ENCODE assay signal across 8 cellular contexts in genomic region chr11:2305862-2306823, GRCh38. TPM values are rescaled to one million over a fixed set of nuclear protein-coding genes. Genes with fewer than 3 reads are reported as not detected.
DNase-seq lines count a peak whose midpoint lies in the region; ATAC-seq, FAIRE-seq and TF ChIP-seq lines count a peak whose summit lies in the region.
"Had no signal": no experiment of that assay in that cellular context is flagged by ENCODE, and none has a peak within 500 bp of the region (broad histone marks: within the 10 kb centered on the region; RNA-seq: fewer than 3 reads in every experiment).

No MANE protein-coding gene starts in this region.

- no TSS peak for BruUV-seq in HepG2 (replicated peaks; lab: Mats Ljungman, UMichigan)

- no peak for TF ChIP-seq EP300 in HepG2 (IDR thresholded peaks at IDR 0.05; ENCODE audit: low read depth in 2 of 2, low read length in 2 of 2)
- no peak for TF ChIP-seq EP300 in HepG2 (CRISPR knock-in tag; IDR thresholded peaks at IDR 0.05; ENCODE audit: borderline replicate concordance)

- H3K9me3 ChIP-seq in MG63 (no peaks in the 10 kb centered on the region), HepG2 (ENCODE audit: low read length) (no peaks in the 10 kb centered on the region)

- TF ChIP-seq POLR2A in HepG2 (IDR thresholded peaks at IDR 0.05; ENCODE audit: insufficient read depth in 1 of 2, low read depth in 2 of 2, low read length in 2 of 2) = no peak

- WGBS in HepG2 (ENCODE audit: low lambda C conversion rate) = 47% methylated on average over 14 of the region's 16 CpGs

- ATAC-seq in HepG2 (no peak), GM18498 (IDR thresholded peaks at IDR 0.05; ENCODE audit: unreplicated experiment) (no peak), GM18861 (IDR thresholded peaks at IDR 0.05; ENCODE audit: unreplicated experiment) (no peak), HG03280 (IDR thresholded peaks at IDR 0.05; ENCODE audit: unreplicated experiment) (no peak)

- intact Hi-C loops in HepG2 (cut with micrococcal nuclease; ENCODE audit: unreplicated experiment) = no loop called here

- H3K36me3 ChIP-seq in MG63 (no peaks in the 10 kb centered on the region), HepG2 (replicated peaks in 1 of 2; ENCODE audit: control insufficient read depth in 1 of 2, insufficient read depth in 2 of 2, low read length in 2 of 2) (no peaks in the 10 kb centered on the region)

- no peak for TF ChIP-seq RAD21 in HepG2 (CRISPR knock-in tag; IDR thresholded peaks at IDR 0.05)

- H3K27ac ChIP-seq in HepG2 (ENCODE audit: extremely low read length, insufficient read depth, low read length) (no peak overlapping the region), temporal lobe (ENCODE audit: low read depth, low read length) (peak overlapping the region; percentile 54)

- H3K4me3 ChIP-seq in MG63 (peak overlapping the region; percentile 11; the same call in 1 of the 2 replicates), astrocyte of the spinal cord (ENCODE audit: low read depth, low read length) (no peak overlapping the region), HepG2 (replicated peaks in 1 of 3; ENCODE audit: insufficient read depth in 1 of 3, low read depth in 2 of 3, low read length in 3 of 3) (no peak overlapping the region)

- FAIRE-seq in HepG2 (lab: Jason Lieb, UNC) = no peak

- H3K79me2 ChIP-seq in HepG2 (ENCODE audit: insufficient read depth, low read length) = no peaks in the 10 kb centered on the region

- CTCF ChIA-PET in HepG2 (lab: Yijun Ruan, JAX; ENCODE audit: low intra/inter-chr PET ratio, low total read pairs) = interaction anchor here (1.1 to 5.7 kb wide), 4 partner anchors 94 to 117 kb away, joined by 3 to 87 read pairs (median 4); partner anchors contain the start of gene TSSC4

- in situ Hi-C loops in astrocyte of the spinal cord (cut with HindIII; ENCODE audit: low sequenced_read_pairs) = no loop called here
- in situ Hi-C loops in HepG2 (cut with HindIII; ENCODE audit: extremely low pct_ligation_motif_present, low pct_unique_long_range_greater_than_20kb) = no loop called here

- H3K27me3 ChIP-seq in MG63 = no peaks in the 10 kb centered on the region
- peaks cover 2 to 17% of the 10 kb centered on the region in 2 experiments; a peak in 3 of 5 replicates for H3K27me3 ChIP-seq in HepG2 (ENCODE audit: control insufficient read depth in 1 of 2, insufficient read depth in 2 of 2, low read length in 2 of 2)

- no peaks in the 10 kb centered on the region for H4K20me1 ChIP-seq in HepG2 (ENCODE audit: insufficient read depth, low read length)

- H3K9ac ChIP-seq in HepG2 (ENCODE audit: insufficient read depth, low read depth, low read length) = no peak overlapping the region

- H3K4me1 ChIP-seq in HepG2 (ENCODE audit: insufficient read depth, low read length) = peaks cover 24% of the 10 kb centered on the region

- no peak overlapping the region for H2AFZ ChIP-seq in HepG2 (ENCODE audit: low read length)

- POLR2A ChIA-PET in HepG2 (lab: Yijun Ruan, JAX) = interaction anchor here (1.0 to 2.0 kb wide), 2 partner anchors 102 to 114 kb away, joined by 3 to 8 read pairs; no protein-coding TSS in a partner anchor

- no peak for TF ChIP-seq CTCF in astrocyte of the spinal cord (IDR thresholded peaks at IDR 0.05; ENCODE audit: low read depth, low read length)
- no peak for TF ChIP-seq CTCF in HepG2 (CRISPR knock-in tag; IDR thresholded peaks at IDR 0.05)

- H3K4me2 ChIP-seq in HepG2 (ENCODE audit: low read depth, low read length) = no peak overlapping the region

- DNase-seq in MG63 = peak; percentile 89
- DNase-seq in astrocyte of the spinal cord (ENCODE audit: low read depth, low spot score) = peak; percentile 79
- no peak for DNase-seq in HepG2 (ENCODE audit: low spot score)

TF ChIP-seq in HepG2, 621 proteins besides CTCF, POLR2A, EP300 and RAD21 (continues in another document):
- TF ChIP-seq ZFP1 (CRISPR knock-in tag; IDR thresholded peaks at IDR 0.05) (no peak), KLF16 (CRISPR knock-in tag; IDR thresholded peaks at IDR 0.05) (no peak), ZNF780A (CRISPR knock-in tag; IDR thresholded peaks at IDR 0.05) (no peak), PITX1 (CRISPR knock-in tag; IDR thresholded peaks at IDR 0.05) (no peak)

RNA-seq across cellular contexts. Expression of gene TSPAN32, which starts 4.3 kb away (rescaled TPM):
- total RNA-seq in MG63 (2014; rRNA removed; shearing (Covaris generic); ENCODE audit: low replicate concordance) = 4.3 and 6.0 TPM in 2 replicates
- total RNA-seq in HepG2 (2016; rRNA removed; fragmentation: Illumina TruSeq; extraction: Trizol) (0.09 TPM in 1 of 2 replicates, not detected in the other), temporal lobe (0.25 TPM)
- total RNA-seq in HepG2 (2016; cell fraction: cytosol; rRNA removed; fragmentation: Illumina TruSeq; extraction: Trizol; ENCODE audit: low read depth) = not detected in 2 replicates
- 0.24 TPM in 1 of 2 replicates, not detected in the other for total RNA-seq in HepG2 (2016; cell fraction: insoluble cytoplasmic fraction; rRNA removed; fragmentation: Illumina TruSeq; extraction: Trizol)
- not detected in 2 replicates for total RNA-seq in HepG2 (2016; cell fraction: membrane; rRNA removed; fragmentation: Illumina TruSeq; extraction: Trizol)
- 0.31 and 0.53 TPM in 2 replicates for total RNA-seq in HepG2 (2016; cell fraction: nucleus; rRNA removed; fragmentation: Illumina TruSeq; extraction: Trizol)
- 0.39 and 0.70 TPM in 2 replicates for polyA plus RNA-seq in HepG2 (2011; rRNA removed)
- 0.18 and 0.34 TPM in 2 replicates for polyA plus RNA-seq in HepG2 (2011; cell fraction: cytosol; rRNA removed)
- polyA plus RNA-seq in HepG2 (2011; cell fraction: nucleus; rRNA removed) = 2.2 and 7.0 TPM in 2 replicates
- 0.51 and 1.2 TPM in 2 replicates for polyA plus RNA-seq in HepG2 (2012)
- polyA plus RNA-seq in HepG2 (2016; cell fraction: cytosol; fragmentation: Illumina TruSeq; extraction: Trizol; ENCODE audit: low read depth) = not detected in 2 replicates
- not detected in 2 replicates for polyA plus RNA-seq in HepG2 (2016; cell fraction: insoluble cytoplasmic fraction; fragmentation: Illumina TruSeq; extraction: Trizol; ENCODE audit: low read depth)
- not detected in 2 replicates for polyA plus RNA-seq in HepG2 (2016; cell fraction: membrane; fragmentation: Illumina TruSeq; extraction: Trizol; ENCODE audit: low read depth)
- 0.19 and 0.56 TPM in 2 replicates for polyA plus RNA-seq in HepG2 (2016; cell fraction: nucleus; fragmentation: Illumina TruSeq; extraction: Trizol; ENCODE audit: insufficient read depth, low read depth)
- polyA minus RNA-seq in HepG2 (2011; rRNA and poly(A)+ RNA removed; ENCODE audit: low replicate concordance) = 0.07 and 1.3 TPM in 2 replicates
- polyA minus RNA-seq in HepG2 (2011; cell fraction: cytosol; rRNA and poly(A)+ RNA removed) = not detected in 2 replicates
- 0.90 TPM in 1 of 2 replicates, not detected in the other for polyA minus RNA-seq in HepG2 (2011; cell fraction: nucleus; rRNA and poly(A)+ RNA removed)
- total RNA-seq: renal cortical epithelial cell had no signal

RNA-seq across cellular contexts. Expression of gene C11orf21, which starts 4.4 kb away (rescaled TPM):
- total RNA-seq in MG63 (2014; rRNA removed; shearing (Covaris generic); ENCODE audit: low replicate concordance) = 8.4 and 18.1 TPM in 2 replicates
- total RNA-seq in HepG2 (2016; rRNA removed; fragmentation: Illumina TruSeq; extraction: Trizol) (not detected in 2 replicates), temporal lobe (0.25 TPM)
- total RNA-seq in HepG2 (2016; cell fraction: cytosol; rRNA removed; fragmentation: Illumina TruSeq; extraction: Trizol; ENCODE audit: low read depth) = not detected in 2 replicates
- total RNA-seq in HepG2 (2016; cell fraction: insoluble cytoplasmic fraction; rRNA removed; fragmentation: Illumina TruSeq; extraction: Trizol) = not detected in 2 replicates
- total RNA-seq in HepG2 (2016; cell fraction: membrane; rRNA removed; fragmentation: Illumina TruSeq; extraction: Trizol) = not detected in 2 replicates
- not detected in 2 replicates for total RNA-seq in HepG2 (2016; cell fraction: nucleus; rRNA removed; fragmentation: Illumina TruSeq; extraction: Trizol)
- 0.03 and 0.08 TPM in 2 replicates for polyA plus RNA-seq in HepG2 (2011; rRNA removed)
- 0.04 TPM in 1 of 2 replicates, not detected in the other for polyA plus RNA-seq in HepG2 (2011; cell fraction: cytosol; rRNA removed)
- 0.09 and 0.11 TPM in 2 replicates for polyA plus RNA-seq in HepG2 (2011; cell fraction: nucleus; rRNA removed)
- not detected in 2 replicates for polyA plus RNA-seq in HepG2 (2012)
- polyA plus RNA-seq in HepG2 (2016; cell fraction: cytosol; fragmentation: Illumina TruSeq; extraction: Trizol; ENCODE audit: low read depth) = not detected in 2 replicates
- polyA plus RNA-seq in HepG2 (2016; cell fraction: insoluble cytoplasmic fraction; fragmentation: Illumina TruSeq; extraction: Trizol; ENCODE audit: low read depth) = not detected in 2 replicates
- not detected in 2 replicates for polyA plus RNA-seq in HepG2 (2016; cell fraction: membrane; fragmentation: Illumina TruSeq; extraction: Trizol; ENCODE audit: low read depth)
- not detected in 2 replicates for polyA plus RNA-seq in HepG2 (2016; cell fraction: nucleus; fragmentation: Illumina TruSeq; extraction: Trizol; ENCODE audit: insufficient read depth, low read depth)
- 0.12 TPM in 1 of 2 replicates, not detected in the other for polyA minus RNA-seq in HepG2 (2011; rRNA and poly(A)+ RNA removed; ENCODE audit: low replicate concordance)
- polyA minus RNA-seq in HepG2 (2011; cell fraction: cytosol; rRNA and poly(A)+ RNA removed) = not detected in 2 replicates
- polyA minus RNA-seq in HepG2 (2011; cell fraction: nucleus; rRNA and poly(A)+ RNA removed) = not detected in 2 replicates

RNA-seq across cellular contexts. Expression of gene ASCL2, which starts 35.8 kb away (rescaled TPM):
- total RNA-seq in MG63 (2014; rRNA removed; shearing (Covaris generic); ENCODE audit: low replicate concordance) = not detected in 2 replicates
- total RNA-seq in HepG2 (2016; rRNA removed; fragmentation: Illumina TruSeq; extraction: Trizol) (0.07 TPM in 1 of 2 replicates, not detected in the other), temporal lobe (0.74 TPM)
- not detected in 2 replicates for total RNA-seq in HepG2 (2016; cell fraction: cytosol; rRNA removed; fragmentation: Illumina TruSeq; extraction: Trizol; ENCODE audit: low read depth)
- 0.09 TPM in 1 of 2 replicates, not detected in the other for total RNA-seq in HepG2 (2016; cell fraction: insoluble cytoplasmic fraction; rRNA removed; fragmentation: Illumina TruSeq; extraction: Trizol)
- total RNA-seq in HepG2 (2016; cell fraction: membrane; rRNA removed; fragmentation: Illumina TruSeq; extraction: Trizol) = 0.09 and 0.14 TPM in 2 replicates
- total RNA-seq in HepG2 (2016; cell fraction: nucleus; rRNA removed; fragmentation: Illumina TruSeq; extraction: Trizol) = not detected in 2 replicates
- polyA plus RNA-seq in HepG2 (2011; rRNA removed) = not detected in 2 replicates
- polyA plus RNA-seq in HepG2 (2011; cell fraction: cytosol; rRNA removed) = not detected in 2 replicates
- not detected in 2 replicates for polyA plus RNA-seq in HepG2 (2011; cell fraction: nucleus; rRNA removed)
- polyA plus RNA-seq in HepG2 (2012) = not detected in 2 replicates
- not detected in 2 replicates for polyA plus RNA-seq in HepG2 (2016; cell fraction: cytosol; fragmentation: Illumina TruSeq; extraction: Trizol; ENCODE audit: low read depth)
- polyA plus RNA-seq in HepG2 (2016; cell fraction: insoluble cytoplasmic fraction; fragmentation: Illumina TruSeq; extraction: Trizol; ENCODE audit: low read depth) = 0.13 TPM in 1 of 2 replicates, not detected in the other
- polyA plus RNA-seq in HepG2 (2016; cell fraction: membrane; fragmentation: Illumina TruSeq; extraction: Trizol; ENCODE audit: low read depth) = not detected in 2 replicates
- polyA plus RNA-seq in HepG2 (2016; cell fraction: nucleus; fragmentation: Illumina TruSeq; extraction: Trizol; ENCODE audit: insufficient read depth, low read depth) = not detected in 2 replicates
- not detected in 2 replicates for polyA minus RNA-seq in HepG2 (2011; rRNA and poly(A)+ RNA removed; ENCODE audit: low replicate concordance)
- polyA minus RNA-seq in HepG2 (2011; cell fraction: cytosol; rRNA and poly(A)+ RNA removed) = not detected in 2 replicates
- polyA minus RNA-seq in HepG2 (2011; cell fraction: nucleus; rRNA and poly(A)+ RNA removed) = not detected in 2 replicates
- total RNA-seq: renal cortical epithelial cell had no signal
